Comparison of ENCODE assay signal across 1 cellular context in genomic region chr11:70650075-70650909, GRCh38.
TF ChIP-seq lines count a peak whose summit lies in the region.

No MANE protein-coding gene starts in this region.

TF ChIP-seq in HepG2, 621 proteins besides CTCF, POLR2A, EP300 and RAD21 (continued from another document and continues in another):
- peak; percentile 79 for TF ChIP-seq TAF1 (CRISPR knock-in tag; IDR thresholded peaks at IDR 0.05)
- TF ChIP-seq SRSF1 (optimal IDR thresholded peaks at IDR 0.05; ENCODE audit: low read depth, low read length): no peak
- no peak for TF ChIP-seq ATF1 (CRISPR knock-in tag; IDR thresholded peaks at IDR 0.05)
- peak; percentile 99 for TF ChIP-seq ZNF674 (CRISPR knock-in tag; IDR thresholded peaks at IDR 0.05; ENCODE audit: low read depth)
- TF ChIP-seq PHB2 (IDR thresholded peaks at IDR 0.05; ENCODE audit: partially characterized antibody): no peak
- peak; percentile 85; the same call in 1 of the 2 replicates for TF ChIP-seq ZNF512B (CRISPR knock-in tag; IDR thresholded peaks at IDR 0.05; ENCODE audit: borderline replicate concordance)
- no peak for TF ChIP-seq MAZ (IDR thresholded peaks at IDR 0.05; ENCODE audit: borderline replicate concordance, low read depth, low read length)
- TF ChIP-seq MAZ (CRISPR knock-in tag; IDR thresholded peaks at IDR 0.05; ENCODE audit: low read depth): peak; percentile 96
- TF ChIP-seq KDM5B (CRISPR knock-in tag; IDR thresholded peaks at IDR 0.05; ENCODE audit: borderline replicate concordance): peak; percentile 99
- peak; percentile 91 for TF ChIP-seq TEAD3 (CRISPR knock-in tag; optimal IDR thresholded peaks at IDR 0.05; ENCODE audit: borderline replicate concordance)
- TF ChIP-seq ARID3A (IDR thresholded peaks at IDR 0.05; ENCODE audit: low read depth, low read length): no peak
- TF ChIP-seq ZNF335 (CRISPR knock-in tag; IDR thresholded peaks at IDR 0.05): peak; percentile 97
- TF ChIP-seq KLF12 (CRISPR knock-in tag; IDR thresholded peaks at IDR 0.05; ENCODE audit: borderline replicate concordance): peak; percentile 100
- peak; percentile 99 for TF ChIP-seq MED13 (CRISPR knock-in tag; IDR thresholded peaks at IDR 0.05)
- no peak for TF ChIP-seq ZNF597 (CRISPR knock-in tag; IDR thresholded peaks at IDR 0.05)
- TF ChIP-seq HMGXB4 (CRISPR knock-in tag; IDR thresholded peaks at IDR 0.05; ENCODE audit: borderline replicate concordance in 1 of 2, low read depth in 1 of 2): peak in 1 of 2 experiments; percentile 89; a peak in 2 of 4 replicates
- TF ChIP-seq ZNF496 (CRISPR knock-in tag; IDR thresholded peaks at IDR 0.05; ENCODE audit: insufficient replicate concordance): no peak
- TF ChIP-seq RARG (CRISPR knock-in tag; IDR thresholded peaks at IDR 0.05; ENCODE audit: low read depth): peak; percentile 99; the same call in 1 of the 2 replicates
- TF ChIP-seq MAFF (IDR thresholded peaks at IDR 0.05; ENCODE audit: low read depth, low read length): no peak
- peak; percentile 78; the same call in 1 of the 2 replicates for TF ChIP-seq ZFP91 (CRISPR knock-in tag; IDR thresholded peaks at IDR 0.05; ENCODE audit: borderline replicate concordance)
- TF ChIP-seq ATF5 (CRISPR knock-in tag; IDR thresholded peaks at IDR 0.05; ENCODE audit: low read depth): peak; percentile 100
- peak; percentile 99 for TF ChIP-seq MYNN (CRISPR knock-in tag; IDR thresholded peaks at IDR 0.05; ENCODE audit: low read depth)
- peak; percentile 98 for TF ChIP-seq SNAPC5 (CRISPR knock-in tag; IDR thresholded peaks at IDR 0.05; ENCODE audit: borderline replicate concordance)
- TF ChIP-seq THAP11 (CRISPR knock-in tag; IDR thresholded peaks at IDR 0.05): peak; percentile 86
- peak; percentile 90 for TF ChIP-seq ZBTB2 (CRISPR knock-in tag; IDR thresholded peaks at IDR 0.05; ENCODE audit: low read depth)
- TF ChIP-seq PREB (CRISPR knock-in tag; IDR thresholded peaks at IDR 0.05): peak; percentile 99
- peak; percentile 99 for TF ChIP-seq ZNF280D (CRISPR knock-in tag; IDR thresholded peaks at IDR 0.05)
- TF ChIP-seq KDM6A (CRISPR knock-in tag; IDR thresholded peaks at IDR 0.05; ENCODE audit: low read depth): peak; percentile 70
- peak; percentile 79 for TF ChIP-seq SKIL (CRISPR knock-in tag; IDR thresholded peaks at IDR 0.05; ENCODE audit: borderline replicate concordance)
- no peak for TF ChIP-seq ZFP62 (CRISPR knock-in tag; IDR thresholded peaks at IDR 0.05)
- TF ChIP-seq STAG1 (CRISPR knock-in tag; IDR thresholded peaks at IDR 0.05): peak; percentile 48
- peak; percentile 90; the same call in 1 of the 2 replicates for TF ChIP-seq KAT7 (CRISPR knock-in tag; IDR thresholded peaks at IDR 0.05; ENCODE audit: borderline replicate concordance)
- peak; percentile 100 for TF ChIP-seq ZNF138 (CRISPR knock-in tag; IDR thresholded peaks at IDR 0.05; ENCODE audit: low read depth)
- TF ChIP-seq RCOR2 (CRISPR knock-in tag; IDR thresholded peaks at IDR 0.05): 0 out of 2 replicates have a peak, but pooled peaks have one; percentile 63
- no peak for TF ChIP-seq BCLAF1 (IDR thresholded peaks at IDR 0.05)
- peak; percentile 80; the same call in 1 of the 2 replicates for TF ChIP-seq ZNF224 (CRISPR knock-in tag; IDR thresholded peaks at IDR 0.05)
